In the genomic region with DNA sequence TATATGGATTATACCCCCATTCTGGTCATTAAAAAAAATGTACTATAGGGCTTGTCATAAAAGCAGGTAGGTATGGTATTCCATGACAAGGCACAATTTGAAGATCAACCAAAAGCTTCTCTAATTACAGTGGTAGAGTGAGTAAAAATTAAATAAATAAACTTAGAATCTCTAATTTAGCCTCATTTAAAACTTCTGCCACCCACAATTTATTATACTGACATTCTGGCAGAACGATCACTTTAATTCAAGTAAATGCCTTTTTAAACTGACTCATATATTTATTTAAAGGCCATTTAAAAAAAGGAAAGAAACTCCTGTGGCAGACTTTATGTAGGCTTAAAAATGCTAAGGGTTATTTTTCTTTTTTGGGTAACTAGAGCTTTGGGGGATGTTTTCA, we compare ENCODE assay signal across 18 cellular contexts.
A peak's percentile ranks its signal among the peaks of the same experiment; 100 is the strongest.
DNase-seq lines count a peak whose midpoint lies in the region; ATAC-seq and TF ChIP-seq lines count a peak whose summit lies in the region.
"Had no signal": no experiment of that assay in that cellular context is flagged by ENCODE, and none has a peak within 500 bp of the region (broad histone marks: within the 10 kb centered on the region; RNA-seq: fewer than 3 reads in every experiment).

No MANE protein-coding gene starts in this region.

- no peaks in the 10 kb centered on the region for H3K9me2 ChIP-seq in SK-N-SH

- H3K27me3 ChIP-seq in SK-N-SH (ENCODE audit: insufficient read depth) (no peaks in the 10 kb centered on the region), endocrine pancreas (ENCODE audit: control insufficient read depth, insufficient read depth, low read length) (no peaks in the 10 kb centered on the region), esophagus muscularis mucosa (no peaks in the 10 kb centered on the region)

- no peak overlapping the region for H3K4me2 ChIP-seq in SK-N-SH
- H3K4me2 ChIP-seq: A549, GM23338 had no signal

- H3K4me3 ChIP-seq in SK-N-SH (ENCODE audit: low read depth in 2 of 2, low read length in 1 of 2) (no peak overlapping the region), endocrine pancreas (ENCODE audit: control insufficient read depth, insufficient read depth, low read length) (peak overlapping the region; percentile 89), esophagus muscularis mucosa (no peak overlapping the region)
- H3K4me3 ChIP-seq: A549, GM23338 had no signal

- no peak for DNase-seq in SK-N-SH
- DNase-seq in NCI-H69 (lab: John Stamatoyannopoulos, UW), result peak; percentile 33
- DNase-seq in occipital lobe (lab: John Stamatoyannopoulos, UW), result no peak
- no peak for DNase-seq in esophagus muscularis mucosa (ENCODE audit: extremely low spot score)
- DNase-seq: AML-193; Caco-2; CD4-positive, alpha-beta T cell; GDM1; H9; KBM-7 had no signal

- WGBS in SK-N-SH (ENCODE audit: low lambda C conversion rate), result 36% methylated on average over 1 of the region's 1 CpG
- 47% methylated on average over 1 of the region's 1 CpG for WGBS in esophagus muscularis mucosa

- H3K36me3 ChIP-seq in SK-N-SH (replicated peaks in 1 of 2; ENCODE audit: control insufficient read depth in 1 of 2, insufficient read depth in 2 of 2, low read length in 1 of 2) (no peaks in the 10 kb centered on the region), endocrine pancreas (ENCODE audit: control insufficient read depth, insufficient read depth, low read length) (no peaks in the 10 kb centered on the region), esophagus muscularis mucosa (no peaks in the 10 kb centered on the region)

- H3K27ac ChIP-seq in SK-N-SH (ENCODE audit: low read depth in 2 of 2, low read length in 1 of 2) (no peak overlapping the region), esophagus muscularis mucosa (replicated peaks in 1 of 4) (no peak overlapping the region)
- H3K27ac ChIP-seq: 22Rv1, A549, C4-2B, HL-60 had no signal

- peaks cover 13% of the 10 kb centered on the region for H3F3A ChIP-seq in SK-N-SH (replicated peaks; ENCODE audit: insufficient read depth)

- H3K79me2 ChIP-seq in SK-N-SH (ENCODE audit: insufficient read depth), result no peaks in the 10 kb centered on the region

- TF ChIP-seq POLR2A in esophagus muscularis mucosa (IDR thresholded peaks at IDR 0.05; ENCODE audit: low read depth), result no peak

- CTCF ChIA-PET in SK-N-SH (lab: Yijun Ruan, JAX), result interaction anchor here (1.7 kb wide), 1 partner anchor 34 kb away, joined by 6 read pairs; no protein-coding TSS in a partner anchor

- TF ChIP-seq CTCF in SK-N-SH (IDR thresholded peaks at IDR 0.05), result no peak
- TF ChIP-seq CTCF in esophagus muscularis mucosa (IDR thresholded peaks at IDR 0.05), result no peak

- no peak overlapping the region for H2AFZ ChIP-seq in SK-N-SH (ENCODE audit: low read depth)
- H2AFZ ChIP-seq: GM23338 had no signal

- H3K9ac ChIP-seq in SK-N-SH (no peak overlapping the region), endocrine pancreas (ENCODE audit: control insufficient read depth, insufficient read depth, low read length) (no peak overlapping the region)

- H3K4me1 ChIP-seq in SK-N-SH (ENCODE audit: control insufficient read depth in 1 of 2, insufficient read depth in 2 of 2, low read depth in 1 of 2, low read length in 1 of 2) (peaks cover 0 to 5% of the 10 kb centered on the region in 2 experiments; a peak in 3 of 4 replicates), endocrine pancreas (ENCODE audit: control insufficient read depth, insufficient read depth, low read length) (peaks cover 7% of the 10 kb centered on the region), esophagus muscularis mucosa (peaks cover 0 to 11% (median 2%) of the 10 kb centered on the region in 4 donors)
- H3K4me1 ChIP-seq: A549, Caco-2 had no signal

- no peaks in the 10 kb centered on the region for H4K20me1 ChIP-seq in SK-N-SH (ENCODE audit: insufficient read depth)

- intact Hi-C loops in esophagus muscularis mucosa (cut with DNase I), result no loop called here

- ATAC-seq in SK-N-SH treated with all-trans-retinoic acid at 6 μM for 48 hours, result no peak
- no peak for ATAC-seq in GM18498 (IDR thresholded peaks at IDR 0.05; ENCODE audit: unreplicated experiment)
- ATAC-seq: A549, GM23338 had no signal

- no peak for TF ChIP-seq RAD21 in SK-N-SH (IDR thresholded peaks at IDR 0.05; ENCODE audit: low read length)

- POLR2A ChIA-PET in SK-N-SH (lab: Yijun Ruan, JAX), result no interaction called here

- TF ChIP-seq EP300 in SK-N-SH (IDR thresholded peaks at IDR 0.05; ENCODE audit: borderline replicate concordance in 1 of 2, low read depth in 1 of 2, low read length in 1 of 2) (no peak), esophagus muscularis mucosa (IDR thresholded peaks at IDR 0.05) (no peak)

- H3K9me3 ChIP-seq in SK-N-SH (no peaks in the 10 kb centered on the region), endocrine pancreas (ENCODE audit: control insufficient read depth, low read length) (no peaks in the 10 kb centered on the region), esophagus muscularis mucosa (no peaks in the 10 kb centered on the region)
- H3K9me3 ChIP-seq: A549, Caco-2 had no signal

TF ChIP-seq in SK-N-SH treated with all-trans-retinoic acid at 6 μM for 48 hours, 23 proteins besides CTCF, POLR2A, EP300 and RAD21:
- peak; percentile 42; the same call in 1 of the 2 replicates for TF ChIP-seq ISL1 (CRISPR knock-in tag; IDR thresholded peaks at IDR 0.05)
- TF ChIP-seq, protein P1, sequence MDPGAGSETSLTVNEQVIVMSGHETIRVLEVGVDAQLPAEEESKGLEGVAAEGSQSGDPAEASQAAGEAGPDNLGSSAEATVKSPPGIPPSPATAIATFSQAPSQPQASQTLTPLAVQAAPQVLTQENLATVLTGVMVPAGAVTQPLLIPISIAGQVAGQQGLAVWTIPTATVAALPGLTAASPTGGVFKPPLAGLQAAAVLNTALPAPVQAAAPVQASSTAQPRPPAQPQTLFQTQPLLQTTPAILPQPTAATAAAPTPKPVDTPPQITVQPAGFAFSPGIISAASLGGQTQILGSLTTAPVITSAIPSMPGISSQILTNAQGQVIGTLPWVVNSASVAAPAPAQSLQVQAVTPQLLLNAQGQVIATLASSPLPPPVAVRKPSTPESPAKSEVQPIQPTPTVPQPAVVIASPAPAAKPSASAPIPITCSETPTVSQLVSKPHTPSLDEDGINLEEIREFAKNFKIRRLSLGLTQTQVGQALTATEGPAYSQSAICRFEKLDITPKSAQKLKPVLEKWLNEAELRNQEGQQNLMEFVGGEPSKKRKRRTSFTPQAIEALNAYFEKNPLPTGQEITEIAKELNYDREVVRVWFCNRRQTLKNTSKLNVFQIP (CRISPR knock-in tag; IDR thresholded peaks at IDR 0.05; ENCODE audit: borderline replicate concordance, low read depth), result no peak

TF ChIP-seq in SK-N-SH, 30 proteins besides CTCF, POLR2A, EP300 and RAD21:
- TF ChIP-seq IRF3 (IDR thresholded peaks at IDR 0.05; ENCODE audit: low read depth, low read length), result no peak
- TF ChIP-seq FOXJ3 (CRISPR knock-in tag; IDR thresholded peaks at IDR 0.05), result no peak
- TF ChIP-seq TAF1 (IDR thresholded peaks at IDR 0.05; ENCODE audit: borderline replicate concordance, low read depth, low read length), result no peak
- TF ChIP-seq MXI1 (IDR thresholded peaks at IDR 0.05; ENCODE audit: low read depth, low read length), result no peak
- TF ChIP-seq SMC3 (IDR thresholded peaks at IDR 0.05; ENCODE audit: low read depth, low read length), result no peak
- TF ChIP-seq MAX (IDR thresholded peaks at IDR 0.05; ENCODE audit: low read depth), result no peak
